ENCODE assay signal across 8 cellular contexts in genomic region chr19:41959056-41960053, GRCh38. TPM values are rescaled to one million over a fixed set of nuclear protein-coding genes. Genes with fewer than 3 reads are reported as not detected.
A peak's percentile ranks its signal among the peaks of the same experiment; 100 is the strongest.
DNase-seq lines count a peak whose midpoint lies in the region; ATAC-seq and TF ChIP-seq lines count a peak whose summit lies in the region.

TSS of gene RABAC1 (minus strand) at chr19:41959321. CDS start at chr19:41959292, 29 bp downstream.

- peak within 1 kb of the TSS; percentile 100 for H3K4me3 ChIP-seq in BJ (ENCODE audit: low read depth, low read length)

- peak within 1 kb of the TSS; percentile 91 for H3K27ac Mint-ChIP-seq in activated CD4-positive, alpha-beta T cell treated with anti-CD3 and anti-CD28 coated beads, Interleukin-2, amount 10 ng/mL, durations not matched to agents 7 days and 5 days

- POLR2A ChIA-PET in BJ (lab: Charles Lee): no interaction called here
- POLR2A ChIA-PET in activated CD4-positive, alpha-beta T cell treated with anti-CD3 and anti-CD28 coated beads, Interleukin-2, amount 10 ng/mL, durations not matched to agents 7 days and 5 days (lab: Charles Lee): interaction anchor here (0.6 kb wide), 1 partner anchor 90 kb away, joined by 4 read pairs; no protein-coding TSS in a partner anchor

- H3K36me3 ChIP-seq in BJ (ENCODE audit: control insufficient read depth, insufficient read depth, low read length): peaks cover 13% of the 10 kb centered on the region

- peaks cover 5% of the 10 kb centered on the region for H3K36me3 Mint-ChIP-seq in activated CD4-positive, alpha-beta T cell treated with anti-CD3 and anti-CD28 coated beads, Interleukin-2, amount 10 ng/mL, durations not matched to agents 7 days and 5 days (ENCODE audit: low read depth)

- no peaks in the 10 kb centered on the region for H3K27me3 Mint-ChIP-seq in activated CD4-positive, alpha-beta T cell treated with anti-CD3 and anti-CD28 coated beads, Interleukin-2, amount 10 ng/mL, durations not matched to agents 7 days and 5 days

- peak within 1 kb of the TSS; percentile 86 for H3K4me3 Mint-ChIP-seq in activated CD4-positive, alpha-beta T cell treated with anti-CD3 and anti-CD28 coated beads, Interleukin-2, amount 10 ng/mL, durations not matched to agents 7 days and 5 days

- DNase-seq in BJ (ENCODE audit: low read depth): peak; percentile 52
- peak; percentile 99 for DNase-seq in GM19240 (ENCODE audit: insufficient read length, low spot score)
- peak; percentile 98 for DNase-seq in NCI-H69 (lab: John Stamatoyannopoulos, UW)
- peak; percentile 93 for DNase-seq in activated CD4-positive, alpha-beta T cell treated with anti-CD3 and anti-CD28 coated beads, Interleukin-2, amount 10 ng/mL, durations not matched to agents 7 days and 5 days
- peak; percentile 93 for DNase-seq in dedifferentiated amniotic fluid mesenchymal stem cell (ENCODE audit: extremely low spot score)
- DNase-seq in left lobe of liver (ENCODE audit: low spot score): peak; percentile 91
- DNase-seq in stimulated activated CD4-positive, alpha-beta T cell treated with anti-CD3 and anti-CD28 coated beads, Interleukin-2, amount 100 ng/mL, for 4 hours (ENCODE audit: low read depth): peak; percentile 83

- CTCF ChIA-PET in BJ (lab: Yijun Ruan, JAX): interaction anchor here (1.4 to 3.6 kb wide), 3 partner anchors 18 to 87 kb away, joined by 3 to 20 read pairs (median 18); no protein-coding TSS in a partner anchor
- CTCF ChIA-PET in activated CD4-positive, alpha-beta T cell treated with anti-CD3 and anti-CD28 coated beads, Interleukin-2, amount 10 ng/mL, durations not matched to agents 7 days and 5 days (lab: Charles Lee): interaction anchor here (0.6 to 4.2 kb wide), 6 partner anchors 15 to 121 kb away, joined by 3 to 38 read pairs (median 8); partner anchors contain the start of gene RPS19

- no peaks in the 10 kb centered on the region for H3K27me3 ChIP-seq in BJ (ENCODE audit: control insufficient read depth, insufficient read depth, low read length)

- ATAC-seq in HG03469 (IDR thresholded peaks at IDR 0.05; ENCODE audit: unreplicated experiment) (peak; percentile 60), left lobe of liver (peak; percentile 87)

- peak; percentile 36 for TF ChIP-seq CTCF in BJ (IDR thresholded peaks at IDR 0.05; ENCODE audit: insufficient read depth, low read depth, low read length)

- peaks cover 20% of the 10 kb centered on the region for H3K4me1 Mint-ChIP-seq in activated CD4-positive, alpha-beta T cell treated with anti-CD3 and anti-CD28 coated beads, Interleukin-2, amount 10 ng/mL, durations not matched to agents 7 days and 5 days

- H3K9me3 Mint-ChIP-seq in activated CD4-positive, alpha-beta T cell treated with anti-CD3 and anti-CD28 coated beads, Interleukin-2, amount 10 ng/mL, durations not matched to agents 7 days and 5 days: no peaks in the 10 kb centered on the region

RNA-seq across cellular contexts. Expression of gene RABAC1, which starts in this region (rescaled TPM):
- polyA plus RNA-seq in BJ (2011; rRNA removed): 302 and 361 TPM in 2 replicates
- polyA minus RNA-seq in BJ (2011; rRNA and poly(A)+ RNA removed): 80.2 and 104 TPM in 2 replicates
- total RNA-seq in activated CD4-positive, alpha-beta T cell treated with anti-CD3 and anti-CD28 coated beads, Interleukin-2, amount 10 ng/mL, durations not matched to agents 7 days and 5 days: 10 to 100 TPM; 67.4 to 74.0 TPM
- 106 TPM for total RNA-seq in left lobe of liver

Comparison
In these comparisons a context has a peak if more than half of its experiments do, and no peak if none do; other contexts are left out.
1. Peak in every context shown above with its lines: DNase-seq, ATAC-seq and H3K4me3 ChIP-seq.